20 cellular contexts compared by ENCODE assay signal in the genomic region with DNA sequence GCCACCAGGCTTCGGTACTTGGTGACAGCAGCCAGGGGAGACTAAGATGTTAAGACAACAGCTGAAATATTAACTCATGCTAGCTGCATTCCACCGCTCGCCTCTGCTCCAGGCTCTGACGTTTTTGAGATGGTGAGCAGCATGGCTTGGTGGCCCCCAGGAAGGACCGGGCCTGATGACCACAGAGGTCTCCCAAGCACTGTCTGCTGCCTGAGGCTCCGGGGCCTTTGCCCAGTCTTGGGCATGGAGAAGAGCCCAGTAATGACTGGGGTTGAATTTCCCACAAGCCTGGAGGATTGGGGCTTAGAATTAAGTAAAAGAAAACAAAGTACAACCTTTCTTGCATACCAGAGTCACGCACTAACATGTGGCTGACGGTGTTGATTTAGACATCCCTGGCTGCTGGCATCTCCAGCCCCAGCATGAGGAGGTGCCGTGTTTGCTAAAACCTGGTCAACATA.
A peak's percentile ranks its signal among the peaks of the same experiment; 100 is the strongest.
DNase-seq lines count a peak whose midpoint lies in the region; ATAC-seq, FAIRE-seq and TF ChIP-seq lines count a peak whose summit lies in the region.
"Had no signal": no experiment of that assay in that cellular context is flagged by ENCODE, and none has a peak within 500 bp of the region (broad histone marks: within the 10 kb centered on the region; RNA-seq: fewer than 3 reads in every experiment).

No MANE protein-coding gene starts in this region.

- H3K27ac Mint-ChIP-seq in natural killer cell treated with Interleukin-12 subunit alpha and Interleukin-12 subunit beta and Interleukin-15 and Interleukin-18, amount 100 ng/mL, for 72 hours, result no peak overlapping the region
- no peak overlapping the region for H3K27ac Mint-ChIP-seq in natural killer cell
- H3K27ac Mint-ChIP-seq: WTC11 had no signal

- no peak overlapping the region for H3K4me3 Mint-ChIP-seq in natural killer cell treated with Interleukin-12 subunit alpha and Interleukin-12 subunit beta and Interleukin-15 and Interleukin-18, amount 100 ng/mL, for 72 hours
- no peak overlapping the region for H3K4me3 Mint-ChIP-seq in natural killer cell
- H3K4me3 Mint-ChIP-seq: nephron progenitor cell, WTC11 had no signal

- H3K4me1 Mint-ChIP-seq in natural killer cell treated with Interleukin-12 subunit alpha and Interleukin-12 subunit beta and Interleukin-15 and Interleukin-18, amount 100 ng/mL, for 72 hours (ENCODE audit: low read depth in 2 of 2), result no peaks in the 10 kb centered on the region
- no peaks in the 10 kb centered on the region for H3K4me1 Mint-ChIP-seq in natural killer cell

- TF ChIP-seq POLR2A in ovary (IDR thresholded peaks at IDR 0.05), result no peak

- intact Hi-C loops in natural killer cell (cut with micrococcal nuclease), result no loop called here
- intact Hi-C loops in ovary (cut with DNase I), result no loop called here

- 81 to 92% (median 88%) methylated on average over 9 of the region's 9 CpGs for WGBS in ovary, 3 donors

- peaks cover 0 to 7% of the 10 kb centered on the region in 2 donors for H3K27me3 Mint-ChIP-seq in natural killer cell treated with Interleukin-12 subunit alpha and Interleukin-12 subunit beta and Interleukin-15 and Interleukin-18, amount 100 ng/mL, for 72 hours
- H3K27me3 Mint-ChIP-seq in natural killer cell (ENCODE audit: low read depth in 2 of 2), result peaks cover 2 to 6% of the 10 kb centered on the region in 2 donors

- H3K9me3 Mint-ChIP-seq in natural killer cell treated with Interleukin-12 subunit alpha and Interleukin-12 subunit beta and Interleukin-15 and Interleukin-18, amount 100 ng/mL, for 72 hours, result no peaks in the 10 kb centered on the region
- no peaks in the 10 kb centered on the region for H3K9me3 Mint-ChIP-seq in natural killer cell
- H3K9me3 Mint-ChIP-seq: nephron progenitor cell, WTC11 had no signal

- H3K4me3 ChIP-seq in bronchial epithelial cell (ENCODE audit: low read depth, low read length), result no peak overlapping the region
- H3K4me3 ChIP-seq in ovary, result no peak overlapping the region
- H3K4me3 ChIP-seq: A549 had no signal

- ATAC-seq in natural killer cell treated with Interleukin-12 subunit alpha and Interleukin-12 subunit beta and Interleukin-15 and Interleukin-18, amount 100 ng/mL, for 72 hours, result no peak
- ATAC-seq in natural killer cell (no peak), left lobe of liver (peak; percentile 71)
- ATAC-seq: WTC11 had no signal

- peak; percentile 51 for DNase-seq in natural killer cell treated with Interleukin-12 subunit alpha and Interleukin-12 subunit beta and Interleukin-15 and Interleukin-18, amount 100 ng/mL, for 72 hours (ENCODE audit: low spot score)
- DNase-seq in natural killer cell (no peak), bronchial epithelial cell (ENCODE audit: low read depth) (peak; percentile 91), left lobe of liver (ENCODE audit: low spot score) (no peak), epidermal melanocyte (ENCODE audit: insufficient read length, low spot score) (no peak), ovary (no peak)
- DNase-seq in stimulated activated CD4-positive, alpha-beta T cell treated with anti-CD3 and anti-CD28 coated beads, Interleukin-2, amount 100 ng/mL, for 48 hours, result no peak
- no peak for DNase-seq in activated naive CD4-positive, alpha-beta T cell treated with anti-CD3 and anti-CD28 coated beads, Interleukin-2, amount 50 U/mL, for 16 hours
- DNase-seq: activated gamma-delta T cell; Calu3; effector memory CD4-positive, alpha-beta T cell; head of caudate nucleus; NCI-H1417 treated with DMSO at 0.1 percent for 48 hours; NCI-H2227 treated with DMSO at 0.1 percent for 48 hours; nephron progenitor cell; SK-N-SH; stimulated activated naive CD4-positive, alpha-beta T cell treated with Interleukin-2 at 50 U/mL for 16 hours had no signal

- H3K36me3 ChIP-seq in bronchial epithelial cell (ENCODE audit: control insufficient read depth, insufficient read depth, low read length) (no peaks in the 10 kb centered on the region), ovary (no peaks in the 10 kb centered on the region)

- no peaks in the 10 kb centered on the region for H3K36me3 Mint-ChIP-seq in natural killer cell treated with Interleukin-12 subunit alpha and Interleukin-12 subunit beta and Interleukin-15 and Interleukin-18, amount 100 ng/mL, for 72 hours
- no peaks in the 10 kb centered on the region for H3K36me3 Mint-ChIP-seq in natural killer cell
- H3K36me3 Mint-ChIP-seq: WTC11 had no signal

- H3K27ac ChIP-seq in ovary, result no peak overlapping the region
- H3K27ac ChIP-seq: A549 had no signal

- no peak for TF ChIP-seq EP300 in ovary (IDR thresholded peaks at IDR 0.05)

- FAIRE-seq in bronchial epithelial cell (lab: Jason Lieb, UNC), result no peak
- FAIRE-seq: A549, urothelium cell line had no signal

- TF ChIP-seq CTCF in natural killer cell (IDR thresholded peaks at IDR 0.05) (no peak), bronchial epithelial cell (IDR thresholded peaks at IDR 0.05; ENCODE audit: insufficient read depth, low read length, severe bottlenecking) (no peak), ovary (IDR thresholded peaks at IDR 0.05) (no peak)

- peaks cover 2% of the 10 kb centered on the region for H3K4me1 ChIP-seq in ovary (ENCODE audit: insufficient read depth)
- H3K4me1 ChIP-seq: A549 had no signal

- H3K9me3 ChIP-seq in ovary, result no peaks in the 10 kb centered on the region
- H3K9me3 ChIP-seq: A549, SK-N-SH had no signal

- H3K27me3 ChIP-seq in bronchial epithelial cell (ENCODE audit: control insufficient read depth, insufficient read depth, low read length) (no peaks in the 10 kb centered on the region), ovary (no peaks in the 10 kb centered on the region)

Comparison
In these comparisons a context has a peak if more than half of its experiments do, and no peak if none do; other contexts are left out.
1. DNase-seq: peak in natural killer cell treated with Interleukin-12 subunit alpha and Interleukin-12 subunit beta and Interleukin-15 and Interleukin-18, amount 100 ng/mL, for 72 hours (single experiment) and bronchial epithelial cell (single experiment); none in natural killer cell (single experiment), left lobe of liver (single experiment), epidermal melanocyte (single experiment), ovary (0 of 5), stimulated activated CD4-positive, alpha-beta T cell treated with anti-CD3 and anti-CD28 coated beads, Interleukin-2, amount 100 ng/mL, for 48 hours (0 of 2) and activated naive CD4-positive, alpha-beta T cell treated with anti-CD3 and anti-CD28 coated beads, Interleukin-2, amount 50 U/mL, for 16 hours (single experiment).